In the genomic region with DNA sequence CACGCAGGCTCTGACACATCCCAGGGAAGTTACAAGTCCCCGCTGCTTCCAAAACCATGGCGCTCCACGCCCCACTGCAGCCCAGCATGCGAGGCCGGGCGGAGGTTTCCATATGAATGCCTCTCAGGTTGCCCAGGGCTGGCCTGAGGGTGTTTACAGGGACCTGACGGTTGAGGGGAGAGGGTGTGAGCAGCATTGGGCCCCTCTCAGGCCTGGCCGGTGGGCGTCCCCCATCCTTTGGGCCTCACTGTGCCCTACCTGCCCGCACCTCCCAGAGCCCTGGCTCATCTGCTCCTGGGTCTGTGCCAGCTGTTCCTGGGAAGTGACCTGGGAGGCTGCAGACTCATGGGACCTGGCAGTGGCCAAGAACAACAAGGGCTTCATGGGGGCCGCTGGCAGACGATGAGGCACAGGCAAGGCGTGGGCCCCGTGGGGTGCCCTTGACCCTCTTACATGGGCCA, we compare ENCODE assay signal across 1 cellular context.
TF ChIP-seq lines count a peak whose summit lies in the region.

No MANE protein-coding gene starts in this region.

TF ChIP-seq in GM23338, 12 proteins besides CTCF, POLR2A, EP300 and RAD21 (continued from another document):
- TF ChIP-seq, protein P1, sequence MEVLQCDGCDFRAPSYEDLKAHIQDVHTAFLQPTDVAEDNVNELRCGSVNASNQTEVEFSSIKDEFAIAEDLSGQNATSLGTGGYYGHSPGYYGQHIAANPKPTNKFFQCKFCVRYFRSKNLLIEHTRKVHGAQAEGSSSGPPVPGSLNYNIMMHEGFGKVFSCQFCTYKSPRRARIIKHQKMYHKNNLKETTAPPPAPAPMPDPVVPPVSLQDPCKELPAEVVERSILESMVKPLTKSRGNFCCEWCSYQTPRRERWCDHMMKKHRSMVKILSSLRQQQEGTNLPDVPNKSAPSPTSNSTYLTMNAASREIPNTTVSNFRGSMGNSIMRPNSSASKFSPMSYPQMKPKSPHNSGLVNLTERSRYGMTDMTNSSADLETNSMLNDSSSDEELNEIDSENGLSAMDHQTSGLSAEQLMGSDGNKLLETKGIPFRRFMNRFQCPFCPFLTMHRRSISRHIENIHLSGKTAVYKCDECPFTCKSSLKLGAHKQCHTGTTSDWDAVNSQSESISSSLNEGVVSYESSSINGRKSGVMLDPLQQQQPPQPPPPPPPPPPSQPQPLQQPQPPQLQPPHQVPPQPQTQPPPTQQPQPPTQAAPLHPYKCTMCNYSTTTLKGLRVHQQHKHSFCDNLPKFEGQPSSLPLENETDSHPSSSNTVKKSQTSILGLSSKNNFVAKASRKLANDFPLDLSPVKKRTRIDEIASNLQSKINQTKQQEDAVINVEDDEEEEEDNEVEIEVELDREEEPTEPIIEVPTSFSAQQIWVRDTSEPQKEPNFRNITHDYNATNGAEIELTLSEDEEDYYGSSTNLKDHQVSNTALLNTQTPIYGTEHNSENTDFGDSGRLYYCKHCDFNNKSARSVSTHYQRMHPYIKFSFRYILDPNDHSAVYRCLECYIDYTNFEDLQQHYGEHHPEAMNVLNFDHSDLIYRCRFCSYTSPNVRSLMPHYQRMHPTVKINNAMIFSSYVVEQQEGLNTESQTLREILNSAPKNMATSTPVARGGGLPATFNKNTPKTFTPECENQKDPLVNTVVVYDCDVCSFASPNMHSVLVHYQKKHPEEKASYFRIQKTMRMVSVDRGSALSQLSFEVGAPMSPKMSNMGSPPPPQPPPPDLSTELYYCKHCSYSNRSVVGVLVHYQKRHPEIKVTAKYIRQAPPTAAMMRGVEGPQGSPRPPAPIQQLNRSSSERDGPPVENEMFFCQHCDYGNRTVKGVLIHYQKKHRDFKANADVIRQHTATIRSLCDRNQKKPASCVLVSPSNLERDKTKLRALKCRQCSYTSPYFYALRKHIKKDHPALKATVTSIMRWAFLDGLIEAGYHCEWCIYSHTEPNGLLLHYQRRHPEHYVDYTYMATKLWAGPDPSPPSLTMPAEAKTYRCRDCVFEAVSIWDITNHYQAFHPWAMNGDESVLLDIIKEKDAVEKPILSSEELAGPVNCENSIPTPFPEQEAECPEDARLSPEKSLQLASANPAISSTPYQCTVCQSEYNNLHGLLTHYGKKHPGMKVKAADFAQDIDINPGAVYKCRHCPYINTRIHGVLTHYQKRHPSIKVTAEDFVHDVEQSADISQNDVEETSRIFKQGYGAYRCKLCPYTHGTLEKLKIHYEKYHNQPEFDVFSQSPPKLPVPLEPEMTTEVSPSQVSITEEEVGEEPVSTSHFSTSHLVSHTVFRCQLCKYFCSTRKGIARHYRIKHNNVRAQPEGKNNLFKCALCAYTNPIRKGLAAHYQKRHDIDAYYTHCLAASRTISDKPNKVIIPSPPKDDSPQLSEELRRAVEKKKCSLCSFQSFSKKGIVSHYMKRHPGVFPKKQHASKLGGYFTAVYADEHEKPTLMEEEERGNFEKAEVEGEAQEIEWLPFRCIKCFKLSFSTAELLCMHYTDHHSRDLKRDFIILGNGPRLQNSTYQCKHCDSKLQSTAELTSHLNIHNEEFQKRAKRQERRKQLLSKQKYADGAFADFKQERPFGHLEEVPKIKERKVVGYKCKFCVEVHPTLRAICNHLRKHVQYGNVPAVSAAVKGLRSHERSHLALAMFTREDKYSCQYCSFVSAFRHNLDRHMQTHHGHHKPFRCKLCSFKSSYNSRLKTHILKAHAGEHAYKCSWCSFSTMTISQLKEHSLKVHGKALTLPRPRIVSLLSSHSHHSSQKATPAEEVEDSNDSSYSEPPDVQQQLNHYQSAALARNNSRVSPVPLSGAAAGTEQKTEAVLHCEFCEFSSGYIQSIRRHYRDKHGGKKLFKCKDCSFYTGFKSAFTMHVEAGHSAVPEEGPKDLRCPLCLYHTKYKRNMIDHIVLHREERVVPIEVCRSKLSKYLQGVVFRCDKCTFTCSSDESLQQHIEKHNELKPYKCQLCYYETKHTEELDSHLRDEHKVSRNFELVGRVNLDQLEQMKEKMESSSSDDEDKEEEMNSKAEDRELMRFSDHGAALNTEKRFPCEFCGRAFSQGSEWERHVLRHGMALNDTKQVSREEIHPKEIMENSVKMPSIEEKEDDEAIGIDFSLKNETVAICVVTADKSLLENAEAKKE (CRISPR knock-in tag; IDR thresholded peaks at IDR 0.05): no peak
- TF ChIP-seq EZH2phosphoT487 (IDR thresholded peaks at IDR 0.05; ENCODE audit: unreplicated experiment) (no peak), JUNB (IDR thresholded peaks at IDR 0.05; ENCODE audit: unreplicated experiment) (no peak), EZH2 (IDR thresholded peaks at IDR 0.05; ENCODE audit: low read depth, unreplicated experiment) (no peak), CREB1 (CRISPR knock-in tag; IDR thresholded peaks at IDR 0.05; ENCODE audit: low read depth) (no peak), ZNF114 (CRISPR knock-in tag; IDR thresholded peaks at IDR 0.05) (no peak), NANOG (IDR thresholded peaks at IDR 0.05; ENCODE audit: borderline replicate concordance) (no peak), POLR2AphosphoS5 (IDR thresholded peaks at IDR 0.05; ENCODE audit: low read depth) (no peak), ZNF331 (CRISPR knock-in tag; IDR thresholded peaks at IDR 0.05; ENCODE audit: low read depth) (no peak)
- TF ChIP-seq, protein P2, sequence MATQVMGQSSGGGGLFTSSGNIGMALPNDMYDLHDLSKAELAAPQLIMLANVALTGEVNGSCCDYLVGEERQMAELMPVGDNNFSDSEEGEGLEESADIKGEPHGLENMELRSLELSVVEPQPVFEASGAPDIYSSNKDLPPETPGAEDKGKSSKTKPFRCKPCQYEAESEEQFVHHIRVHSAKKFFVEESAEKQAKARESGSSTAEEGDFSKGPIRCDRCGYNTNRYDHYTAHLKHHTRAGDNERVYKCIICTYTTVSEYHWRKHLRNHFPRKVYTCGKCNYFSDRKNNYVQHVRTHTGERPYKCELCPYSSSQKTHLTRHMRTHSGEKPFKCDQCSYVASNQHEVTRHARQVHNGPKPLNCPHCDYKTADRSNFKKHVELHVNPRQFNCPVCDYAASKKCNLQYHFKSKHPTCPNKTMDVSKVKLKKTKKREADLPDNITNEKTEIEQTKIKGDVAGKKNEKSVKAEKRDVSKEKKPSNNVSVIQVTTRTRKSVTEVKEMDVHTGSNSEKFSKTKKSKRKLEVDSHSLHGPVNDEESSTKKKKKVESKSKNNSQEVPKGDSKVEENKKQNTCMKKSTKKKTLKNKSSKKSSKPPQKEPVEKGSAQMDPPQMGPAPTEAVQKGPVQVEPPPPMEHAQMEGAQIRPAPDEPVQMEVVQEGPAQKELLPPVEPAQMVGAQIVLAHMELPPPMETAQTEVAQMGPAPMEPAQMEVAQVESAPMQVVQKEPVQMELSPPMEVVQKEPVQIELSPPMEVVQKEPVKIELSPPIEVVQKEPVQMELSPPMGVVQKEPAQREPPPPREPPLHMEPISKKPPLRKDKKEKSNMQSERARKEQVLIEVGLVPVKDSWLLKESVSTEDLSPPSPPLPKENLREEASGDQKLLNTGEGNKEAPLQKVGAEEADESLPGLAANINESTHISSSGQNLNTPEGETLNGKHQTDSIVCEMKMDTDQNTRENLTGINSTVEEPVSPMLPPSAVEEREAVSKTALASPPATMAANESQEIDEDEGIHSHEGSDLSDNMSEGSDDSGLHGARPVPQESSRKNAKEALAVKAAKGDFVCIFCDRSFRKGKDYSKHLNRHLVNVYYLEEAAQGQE (IDR thresholded peaks at IDR 0.05; ENCODE audit: unreplicated experiment): no peak
- TF ChIP-seq, protein P3, sequence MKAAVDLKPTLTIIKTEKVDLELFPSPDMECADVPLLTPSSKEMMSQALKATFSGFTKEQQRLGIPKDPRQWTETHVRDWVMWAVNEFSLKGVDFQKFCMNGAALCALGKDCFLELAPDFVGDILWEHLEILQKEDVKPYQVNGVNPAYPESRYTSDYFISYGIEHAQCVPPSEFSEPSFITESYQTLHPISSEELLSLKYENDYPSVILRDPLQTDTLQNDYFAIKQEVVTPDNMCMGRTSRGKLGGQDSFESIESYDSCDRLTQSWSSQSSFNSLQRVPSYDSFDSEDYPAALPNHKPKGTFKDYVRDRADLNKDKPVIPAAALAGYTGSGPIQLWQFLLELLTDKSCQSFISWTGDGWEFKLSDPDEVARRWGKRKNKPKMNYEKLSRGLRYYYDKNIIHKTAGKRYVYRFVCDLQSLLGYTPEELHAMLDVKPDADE (IDR thresholded peaks at IDR 0.05): no peak
